In the genomic region with DNA sequence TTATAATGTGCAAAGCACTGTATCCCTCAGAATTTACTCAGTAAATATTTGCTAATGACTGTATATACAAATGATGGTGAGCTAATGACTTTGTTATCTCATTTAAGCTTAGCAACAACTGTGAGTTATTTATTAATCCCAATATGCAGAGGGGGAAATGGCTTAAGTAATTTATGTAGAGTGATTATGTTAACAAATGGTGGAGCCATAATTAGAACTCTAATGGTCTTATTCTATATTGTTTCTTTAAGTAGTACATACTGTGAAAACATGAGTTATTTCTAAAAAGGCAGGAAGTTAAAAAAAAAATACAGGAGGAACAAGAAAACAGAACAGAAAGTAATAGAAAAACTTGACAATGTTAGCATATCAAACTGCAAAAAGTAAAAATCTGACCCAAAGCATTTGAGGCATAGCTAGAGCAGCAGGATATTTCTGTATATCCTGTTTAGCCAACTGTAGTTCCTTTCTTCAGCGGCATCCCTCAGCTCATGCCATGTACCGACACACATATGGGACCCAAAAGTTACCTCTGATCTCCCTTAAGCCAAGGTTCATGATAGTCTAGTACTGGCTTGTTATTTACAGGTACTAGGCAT, we compare ENCODE assay signal across 8 cellular contexts.
DNase-seq lines count a peak whose midpoint lies in the region; ATAC-seq and TF ChIP-seq lines count a peak whose summit lies in the region.

No MANE protein-coding gene starts in this region.

- H3K27ac ChIP-seq in GM23248 = no peak overlapping the region

- H3K4me1 ChIP-seq in endocrine pancreas (ENCODE audit: control insufficient read depth, insufficient read depth, low read length) = peaks cover 12% of the 10 kb centered on the region
- no peaks in the 10 kb centered on the region for H3K4me1 ChIP-seq in GM23248 (ENCODE audit: insufficient read depth)

- no peak overlapping the region for H2AFZ ChIP-seq in GM23248

- no peak overlapping the region for H3K4me2 ChIP-seq in GM23248 (ENCODE audit: unreplicated experiment)

- H3K36me3 ChIP-seq in GM06990 (ENCODE audit: control insufficient read depth, insufficient read depth, low read length) (no peaks in the 10 kb centered on the region; the same call in 1 of the 2 replicates), endocrine pancreas (ENCODE audit: control insufficient read depth, insufficient read depth, low read length) (no peaks in the 10 kb centered on the region), GM23248 (ENCODE audit: low read depth) (no peaks in the 10 kb centered on the region)

- peaks cover 54% of the 10 kb centered on the region for H3K79me2 ChIP-seq in GM23248 (ENCODE audit: insufficient read depth)

- no peak overlapping the region for H3K9ac ChIP-seq in endocrine pancreas (ENCODE audit: control insufficient read depth, insufficient read depth, low read length)
- no peak overlapping the region for H3K9ac ChIP-seq in GM23248

- H3K4me3 ChIP-seq in GM06990 (replicated peaks; ENCODE audit: low read depth, low read length) = peak overlapping the region; percentile 46
- peak overlapping the region; percentile 26 for H3K4me3 ChIP-seq in endocrine pancreas (ENCODE audit: control insufficient read depth, insufficient read depth, low read length)
- no peak overlapping the region for H3K4me3 ChIP-seq in GM23248

- H3F3A ChIP-seq in GM23248 (ENCODE audit: insufficient read depth) = no peaks in the 10 kb centered on the region

- ATAC-seq in GM21390 (IDR thresholded peaks at IDR 0.05; ENCODE audit: unreplicated experiment) = peak; percentile 79

- peak; percentile 71 for DNase-seq in GM06990 (ENCODE audit: extremely low read depth, insufficient read length)
- DNase-seq in Kasumi-1 (lab: John Stamatoyannopoulos, UW) = peak; percentile 20 to 35
- no peak for DNase-seq in stimulated activated CD4-positive, alpha-beta T cell treated with anti-CD3 and anti-CD28 coated beads, Interleukin-4, amount 100 ng/mL, for 4 hours
- no peak for DNase-seq in stimulated activated CD4-positive, alpha-beta T cell treated with anti-CD3 and anti-CD28 coated beads, Interleukin-15, amount 100 ng/mL, for 24 hours
- DNase-seq in GM23248 = no peak
- DNase-seq in KBM-7 = no peak

- in situ Hi-C loops in GM23248 (cut with MboI) (no loop called here), KBM-7 (cut with MboI; ENCODE audit: low pct_unique_long_range_greater_than_20kb, low sequenced_read_pairs) (no loop called here)

- 0 out of 2 replicates have a peak, but pooled peaks cover 4% of the 10 kb centered on the region for H4K20me1 ChIP-seq in GM23248 (ENCODE audit: insufficient read depth)

- H3K27me3 ChIP-seq in GM06990 (replicated peaks; ENCODE audit: control insufficient read depth, insufficient read depth, low read length) (no peaks in the 10 kb centered on the region), endocrine pancreas (ENCODE audit: control insufficient read depth, insufficient read depth, low read length) (no peaks in the 10 kb centered on the region), GM23248 (replicated peaks; ENCODE audit: insufficient read depth) (no peaks in the 10 kb centered on the region)

- 95 to 97% methylated on average over 2 of the region's 2 CpGs for WGBS in GM23248 (ENCODE audit: low coverage in 1 of 2, low lambda C conversion rate in 2 of 2, missing lambda C conversion rate in 2 of 2), 2 experiments

- H3K9me2 ChIP-seq in GM23248 (ENCODE audit: insufficient read depth) = no peaks in the 10 kb centered on the region

- no peaks in the 10 kb centered on the region for H3K9me3 ChIP-seq in endocrine pancreas (ENCODE audit: control insufficient read depth, low read length)
- H3K9me3 ChIP-seq in GM23248 (ENCODE audit: low read depth) = no peaks in the 10 kb centered on the region

- TF ChIP-seq CTCF in GM06990 (IDR thresholded peaks at IDR 0.05; ENCODE audit: insufficient read depth, low read length, poor library complexity, severe bottlenecking) = no peak

Comparison
In these comparisons a context has a peak if more than half of its experiments do, and no peak if none do; other contexts are left out.
1. DNase-seq: peak in GM06990 (single experiment) and Kasumi-1 (2 of 2); none in stimulated activated CD4-positive, alpha-beta T cell treated with anti-CD3 and anti-CD28 coated beads, Interleukin-4, amount 100 ng/mL, for 4 hours (0 of 2), stimulated activated CD4-positive, alpha-beta T cell treated with anti-CD3 and anti-CD28 coated beads, Interleukin-15, amount 100 ng/mL, for 24 hours (single experiment), GM23248 (single experiment) and KBM-7 (single experiment).